ENCODE assay signal across 8 cellular contexts in the genomic region with DNA sequence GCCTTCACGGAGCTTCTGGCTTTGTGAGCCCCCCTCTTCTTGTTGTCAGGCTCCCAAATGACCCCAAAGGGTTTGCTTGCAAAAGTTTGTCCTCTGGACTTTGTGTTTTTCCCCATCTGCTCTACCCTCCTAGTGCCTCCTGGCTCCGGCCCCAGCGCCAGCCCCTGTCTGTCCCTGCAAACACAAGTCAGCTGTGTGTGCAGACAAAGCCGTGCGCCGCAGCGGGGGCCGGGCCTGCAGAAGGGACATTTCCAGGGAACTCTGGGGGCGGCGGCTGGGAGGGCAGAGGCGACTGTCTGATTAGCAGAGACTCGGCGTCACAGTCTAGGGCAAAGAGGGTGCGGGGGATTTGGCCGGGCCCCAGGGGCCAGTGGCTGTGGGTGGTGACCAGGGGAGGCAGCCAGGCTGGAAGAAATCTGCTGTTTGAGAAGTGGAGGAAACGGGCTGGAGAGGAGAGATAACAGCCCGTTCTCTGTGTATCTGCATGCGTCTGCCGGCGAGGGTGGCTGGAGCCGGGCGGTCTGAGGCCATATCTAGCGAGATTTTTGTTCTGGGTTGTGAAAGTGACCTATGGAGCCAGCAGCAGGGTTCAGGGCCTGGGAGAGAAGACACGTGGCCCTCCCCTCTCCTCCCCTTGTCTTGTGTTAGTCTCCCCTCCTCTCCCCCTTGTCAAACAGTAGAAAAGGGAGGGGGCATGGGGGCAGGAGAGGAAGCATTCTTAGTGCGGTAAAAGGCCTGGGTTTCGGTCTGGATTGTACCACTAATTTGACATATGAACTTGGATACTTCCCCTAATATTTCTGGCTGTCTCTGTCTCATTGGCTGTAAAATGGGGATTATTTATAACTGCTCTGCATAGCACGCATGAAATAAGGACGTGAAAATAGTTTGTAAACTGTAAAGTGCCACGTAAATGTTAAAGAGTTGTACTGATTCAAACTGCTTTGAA.
DNase-seq lines count a peak whose midpoint lies in the region; ATAC-seq and TF ChIP-seq lines count a peak whose summit lies in the region.

No MANE protein-coding gene starts in this region.

- H3K4me1 Mint-ChIP-seq in chondrocyte (ENCODE audit: low read depth), result peaks cover 91% of the 10 kb centered on the region
- H3K4me1 Mint-ChIP-seq in stimulated activated memory B cell treated with anti-CD40 and anti-IgM and Interleukin-4, amounts not matched to agents 10 μg/mL and 1 μg/mL and 100 μg/mL, for 72 hours, result peaks cover 62% of the 10 kb centered on the region
- peaks cover 26% of the 10 kb centered on the region for H3K4me1 Mint-ChIP-seq in activated CD4-positive, alpha-beta memory T cell treated with anti-CD3 and anti-CD28 coated beads for 36 hours (ENCODE audit: low read depth)

- CTCF ChIA-PET in activated CD4-positive, alpha-beta memory T cell treated with anti-CD3 and anti-CD28 coated beads for 36 hours (lab: Charles Lee), result no interaction called here

- ATAC-seq in left lung (peak; percentile 65), GM21786 (IDR thresholded peaks at IDR 0.05; ENCODE audit: unreplicated experiment) (no peak)
- no peak for ATAC-seq in stimulated activated memory B cell treated with anti-CD40 and anti-IgM and Interleukin-4, amounts not matched to agents 10 μg/mL and 1 μg/mL and 100 μg/mL, for 72 hours

- TF ChIP-seq CTCF in chondrocyte (IDR thresholded peaks at IDR 0.05) (no peak), left lung (IDR thresholded peaks at IDR 0.05) (no peak)

- POLR2A ChIA-PET in activated CD4-positive, alpha-beta memory T cell treated with anti-CD3 and anti-CD28 coated beads for 36 hours (lab: Charles Lee), result no interaction called here

- intact Hi-C loops in left lung (cut with DNase I), result loop anchor here in 1 of 2 donors (10.0 kb wide), 1 partner anchor 163 kb away; no protein-coding TSS in a partner anchor
- intact Hi-C loops in activated CD4-positive, alpha-beta memory T cell treated with anti-CD3 and anti-CD28 coated beads for 36 hours (cut with micrococcal nuclease), result no loop called here

- H3K9me3 ChIP-seq in left lung, result no peaks in the 10 kb centered on the region

- H3K27me3 ChIP-seq in left lung, result no peaks in the 10 kb centered on the region

- H3K36me3 ChIP-seq in left lung, result no peaks in the 10 kb centered on the region

- peaks cover 27 to 84% of the 10 kb centered on the region in 2 donors for H3K4me1 ChIP-seq in left lung

- DNase-seq in HuH-7.5 (ENCODE audit: low spot score) (peak; percentile 86), chondrocyte (ENCODE audit: low spot score) (no peak), left lung (peak; percentile 90 to 91), DMS153 (lab: John Stamatoyannopoulos, UW) (no peak)
- no peak for DNase-seq in activated CD4-positive, alpha-beta memory T cell treated with anti-CD3 and anti-CD28 coated beads for 36 hours
- no peak for DNase-seq in NK-92 treated with Interleukin-12 subunit alpha and Interleukin-12 subunit beta, amount 100 ng/mL, for 24 hours (lab: John Stamatoyannopoulos, UW)

- H3K4me3 ChIP-seq in left lung, result no peak overlapping the region

- H3K27ac Mint-ChIP-seq in chondrocyte (ENCODE audit: unreplicated experiment), result peak overlapping the region; percentile 96
- peak overlapping the region; percentile 64 for H3K27ac Mint-ChIP-seq in stimulated activated memory B cell treated with anti-CD40 and anti-IgM and Interleukin-4, amounts not matched to agents 10 μg/mL and 1 μg/mL and 100 μg/mL, for 72 hours
- H3K27ac Mint-ChIP-seq in activated CD4-positive, alpha-beta memory T cell treated with anti-CD3 and anti-CD28 coated beads for 36 hours, result no peak overlapping the region

- no peaks in the 10 kb centered on the region for H3K27me3 Mint-ChIP-seq in chondrocyte (ENCODE audit: low read depth)
- no peaks in the 10 kb centered on the region for H3K27me3 Mint-ChIP-seq in stimulated activated memory B cell treated with anti-CD40 and anti-IgM and Interleukin-4, amounts not matched to agents 10 μg/mL and 1 μg/mL and 100 μg/mL, for 72 hours
- H3K27me3 Mint-ChIP-seq in activated CD4-positive, alpha-beta memory T cell treated with anti-CD3 and anti-CD28 coated beads for 36 hours, result no peaks in the 10 kb centered on the region

- peaks cover 15% of the 10 kb centered on the region for H3K36me3 Mint-ChIP-seq in chondrocyte (ENCODE audit: low read depth)
- no peaks in the 10 kb centered on the region for H3K36me3 Mint-ChIP-seq in stimulated activated memory B cell treated with anti-CD40 and anti-IgM and Interleukin-4, amounts not matched to agents 10 μg/mL and 1 μg/mL and 100 μg/mL, for 72 hours
- H3K36me3 Mint-ChIP-seq in activated CD4-positive, alpha-beta memory T cell treated with anti-CD3 and anti-CD28 coated beads for 36 hours, result no peaks in the 10 kb centered on the region

- peak overlapping the region; percentile 58 for H3K4me3 Mint-ChIP-seq in chondrocyte (ENCODE audit: unreplicated experiment)
- peak overlapping the region; percentile 8 for H3K4me3 Mint-ChIP-seq in stimulated activated memory B cell treated with anti-CD40 and anti-IgM and Interleukin-4, amounts not matched to agents 10 μg/mL and 1 μg/mL and 100 μg/mL, for 72 hours
- no peak overlapping the region for H3K4me3 Mint-ChIP-seq in activated CD4-positive, alpha-beta memory T cell treated with anti-CD3 and anti-CD28 coated beads for 36 hours

- no peaks in the 10 kb centered on the region for H3K9me3 Mint-ChIP-seq in chondrocyte (ENCODE audit: low read depth)
- no peaks in the 10 kb centered on the region for H3K9me3 Mint-ChIP-seq in stimulated activated memory B cell treated with anti-CD40 and anti-IgM and Interleukin-4, amounts not matched to agents 10 μg/mL and 1 μg/mL and 100 μg/mL, for 72 hours
- H3K9me3 Mint-ChIP-seq in activated CD4-positive, alpha-beta memory T cell treated with anti-CD3 and anti-CD28 coated beads for 36 hours, result no peaks in the 10 kb centered on the region

- peak overlapping the region; percentile 63 to 83 for H3K27ac ChIP-seq in left lung

Comparison
In these comparisons a context has a peak if more than half of its experiments do, and no peak if none do; other contexts are left out.
1. DNase-seq: peak in HuH-7.5 (single experiment) and left lung (2 of 2); none in chondrocyte (single experiment), activated CD4-positive, alpha-beta memory T cell treated with anti-CD3 and anti-CD28 coated beads for 36 hours (single experiment), NK-92 treated with Interleukin-12 subunit alpha and Interleukin-12 subunit beta, amount 100 ng/mL, for 24 hours (single experiment) and DMS153 (single experiment).